In the genomic region with DNA sequence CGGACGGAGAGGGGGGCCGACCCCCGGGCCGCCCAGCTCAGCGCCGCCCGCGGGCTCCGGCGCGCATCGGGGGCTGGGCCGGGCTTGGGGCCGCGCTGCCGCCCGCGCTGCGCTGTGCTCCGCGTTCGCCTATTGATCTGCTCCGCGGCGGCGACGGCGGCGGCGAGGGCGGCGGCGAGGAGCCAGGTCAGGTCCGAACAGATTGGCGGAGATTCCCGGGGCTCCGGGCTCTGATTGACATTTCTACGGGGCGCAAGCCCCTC, we compare ENCODE assay signal across 8 cellular contexts. TPM values are rescaled to one million over a fixed set of nuclear protein-coding genes. Genes with fewer than 3 reads are reported as not detected.
DNase-seq lines count a peak whose midpoint lies in the region; ATAC-seq, FAIRE-seq and TF ChIP-seq lines count a peak whose summit lies in the region.

No MANE protein-coding gene starts in this region.

- FAIRE-seq in H54 (lab: Jason Lieb, UNC), result no peak
- no peak for FAIRE-seq in GM19239 (lab: Jason Lieb, UNC)

- no peak for TF ChIP-seq CTCF in foreskin keratinocyte (conservative IDR thresholded peaks at IDR 0.05)

- peaks cover 34% of the 10 kb centered on the region for H3K4me1 Mint-ChIP-seq in T-helper 17 cell

- H3K27me3 Mint-ChIP-seq in T-helper 17 cell, result peaks cover 71% of the 10 kb centered on the region

- H3K36me3 ChIP-seq in skeletal muscle tissue (ENCODE audit: control insufficient read depth in 3 of 3, insufficient read depth in 3 of 3, low read length in 3 of 3), result no peaks in the 10 kb centered on the region

- no peaks in the 10 kb centered on the region for H3K9me3 ChIP-seq in T-helper 17 cell (ENCODE audit: control insufficient read depth, low read length, poor library complexity, severe bottlenecking)
- no peaks in the 10 kb centered on the region for H3K9me3 ChIP-seq in skeletal muscle tissue (ENCODE audit: control insufficient read depth in 3 of 3, low read length in 3 of 3)

- H3K4me3 Mint-ChIP-seq in T-helper 17 cell, result peak overlapping the region; percentile 85

- H3K4me3 ChIP-seq in skeletal muscle tissue (ENCODE audit: low read length in 3 of 3), result peak overlapping the region; percentile 75 to 86 (median 85)

- H3K36me3 Mint-ChIP-seq in T-helper 17 cell (ENCODE audit: low read depth), result peaks cover 15% of the 10 kb centered on the region

- H3K27ac Mint-ChIP-seq in T-helper 17 cell, result no peak overlapping the region

- H3K4me1 ChIP-seq in foreskin keratinocyte (no peaks in the 10 kb centered on the region), skeletal muscle tissue (ENCODE audit: control insufficient read depth in 3 of 3, insufficient read depth in 3 of 3, low read length in 3 of 3) (peaks cover 6 to 18% (median 13%) of the 10 kb centered on the region in 3 donors)

- peak overlapping the region in 2 of 3 donors; percentile 76 to 83 for H3K9ac ChIP-seq in skeletal muscle tissue (ENCODE audit: low read depth in 1 of 3, low read length in 3 of 3)

- peak; percentile 26 for DNase-seq in H54 (ENCODE audit: insufficient read length, low spot score)
- no peak for DNase-seq in T-helper 17 cell
- no peak for DNase-seq in foreskin keratinocyte
- no peak for DNase-seq in stimulated activated CD8-positive, alpha-beta memory T cell treated with anti-CD3 and anti-CD28 coated beads, Interleukin-4, amount 100 ng/mL, for 48 hours
- DNase-seq in GM19239 (ENCODE audit: insufficient read length, low spot score), result no peak

- TF ChIP-seq POLR2A in H54 (IDR thresholded peaks at IDR 0.05; ENCODE audit: low read depth, low read length), result no peak

- H3K27me3 ChIP-seq in foreskin keratinocyte, result no peaks in the 10 kb centered on the region
- H3K27me3 ChIP-seq in skeletal muscle tissue (ENCODE audit: control insufficient read depth in 3 of 3, insufficient read depth in 3 of 3, low read length in 3 of 3), result peaks cover 4 to 34% (median 16%) of the 10 kb centered on the region in 3 donors

- no peak for ATAC-seq in T-helper 17 cell
- ATAC-seq in foreskin keratinocyte, result no peak
- ATAC-seq in GM21825 (IDR thresholded peaks at IDR 0.05; ENCODE audit: unreplicated experiment), result no peak
- ATAC-seq in GM21723 (IDR thresholded peaks at IDR 0.05; ENCODE audit: unreplicated experiment), result no peak

- H3K27ac ChIP-seq in foreskin keratinocyte (peak overlapping the region; percentile 77), skeletal muscle tissue (ENCODE audit: low read depth, low read length) (peak overlapping the region; percentile 87)

RNA-seq across cellular contexts. Expression of a gene that starts 0.6 kb away (rescaled TPM):
- under 1 TPM in 1 of 2 donors, not detected in 1; 0.47 TPM for total RNA-seq in T-helper 17 cell
- total RNA-seq in foreskin keratinocyte, result 4.3 and 5.1 TPM in 2 replicates
- polyA plus RNA-seq in foreskin keratinocyte, result 4.1 and 4.4 TPM in 2 replicates
- 7.8 TPM for total RNA-seq in skeletal muscle tissue
